8 cellular contexts compared by ENCODE assay signal in genomic region chr6:121849477-121849876, GRCh38.
DNase-seq lines count a peak whose midpoint lies in the region; ATAC-seq and TF ChIP-seq lines count a peak whose summit lies in the region.

No MANE protein-coding gene starts in this region.

- no peak overlapping the region for H3K9ac ChIP-seq in smooth muscle cell (ENCODE audit: low read depth)

- no peaks in the 10 kb centered on the region for H4K20me1 ChIP-seq in smooth muscle cell (ENCODE audit: low read depth)

- no peaks in the 10 kb centered on the region for H3K9me3 Mint-ChIP-seq in activated CD8-positive, alpha-beta T cell treated with anti-CD3 and anti-CD28 coated beads for 36 hours
- no peaks in the 10 kb centered on the region for H3K9me3 Mint-ChIP-seq in activated T-helper 17 cell treated with anti-CD3 and anti-CD28 coated beads, Interleukin-2, amount 50 U/mL, for 72 hours

- H3K27ac ChIP-seq in C4-2B (no peak overlapping the region), heart right ventricle (peak overlapping the region in 3 of 10 donors; percentile 16 to 60 (median 29)), smooth muscle cell (ENCODE audit: low read depth) (peak overlapping the region; percentile 21)

- TF ChIP-seq CTCF in C4-2B (conservative IDR thresholded peaks at IDR 0.05) (peak; percentile 63), heart right ventricle (IDR thresholded peaks at IDR 0.05) (peak; percentile 66 to 88 (median 75)), smooth muscle cell (IDR thresholded peaks at IDR 0.05; ENCODE audit: borderline replicate concordance, insufficient read depth, poor library complexity, severe bottlenecking) (peak; percentile 81)
- TF ChIP-seq CTCF in activated CD8-positive, alpha-beta T cell treated with anti-CD3 and anti-CD28 coated beads for 36 hours (IDR thresholded peaks at IDR 0.05): peak; percentile 54

- H3K27me3 Mint-ChIP-seq in activated CD8-positive, alpha-beta T cell treated with anti-CD3 and anti-CD28 coated beads for 36 hours: peaks cover 2% of the 10 kb centered on the region
- no peaks in the 10 kb centered on the region for H3K27me3 Mint-ChIP-seq in activated T-helper 17 cell treated with anti-CD3 and anti-CD28 coated beads, Interleukin-2, amount 50 U/mL, for 72 hours

- intact Hi-C loops in activated CD8-positive, alpha-beta T cell treated with anti-CD3 and anti-CD28 coated beads for 36 hours (cut with micrococcal nuclease): loop anchor here (5.0 to 10.0 kb wide), 2 partner anchors 417 to 795 kb away; no protein-coding TSS in a partner anchor
- intact Hi-C loops in heart right ventricle (cut with DNase I): loop anchor here in 9 of 10 donors (2.0 to 10.0 kb wide), 16 partner anchors 158 to 419 kb away; partner anchors contain the start of gene GJA1 (in 2 of the 9)

- H3K36me3 ChIP-seq in heart right ventricle (no peaks in the 10 kb centered on the region), smooth muscle cell (ENCODE audit: low read depth) (no peaks in the 10 kb centered on the region)

- no peaks in the 10 kb centered on the region for H3K9me3 ChIP-seq in heart right ventricle
- no peaks in the 10 kb centered on the region for H3K9me3 ChIP-seq in smooth muscle cell (replicated peaks; ENCODE audit: low read depth)

- CTCF ChIA-PET in activated CD8-positive, alpha-beta T cell treated with anti-CD3 and anti-CD28 coated beads for 36 hours (lab: Charles Lee): interaction anchor here (0.6 to 2.7 kb wide), 16 partner anchors 9 to 793 kb away, joined by 3 to 16 read pairs (median 4); no protein-coding TSS in a partner anchor

- peak overlapping the region; percentile 68 for H3K4me2 ChIP-seq in smooth muscle cell

- no peaks in the 10 kb centered on the region for H3F3A ChIP-seq in smooth muscle cell (ENCODE audit: low read depth)

- H3K27ac Mint-ChIP-seq in activated CD8-positive, alpha-beta T cell treated with anti-CD3 and anti-CD28 coated beads for 36 hours: no peak overlapping the region
- H3K27ac Mint-ChIP-seq in activated T-helper 17 cell treated with anti-CD3 and anti-CD28 coated beads, Interleukin-2, amount 50 U/mL, for 72 hours: no peak overlapping the region

- WGBS in heart right ventricle, 2 donors: 27 to 36% methylated on average over 5 of the region's 5 CpGs
- 13% methylated on average over 5 of the region's 5 CpGs for WGBS in smooth muscle cell (ENCODE audit: low lambda C conversion rate)

- H2AFZ ChIP-seq in smooth muscle cell (ENCODE audit: low read depth): peak overlapping the region; percentile 28

- H3K27me3 ChIP-seq in heart right ventricle (no peaks in the 10 kb centered on the region), smooth muscle cell (ENCODE audit: low read depth) (no peaks in the 10 kb centered on the region)

- no peak overlapping the region for H3K4me3 Mint-ChIP-seq in activated CD8-positive, alpha-beta T cell treated with anti-CD3 and anti-CD28 coated beads for 36 hours
- no peak overlapping the region for H3K4me3 Mint-ChIP-seq in activated T-helper 17 cell treated with anti-CD3 and anti-CD28 coated beads, Interleukin-2, amount 50 U/mL, for 72 hours

- POLR2A ChIA-PET in activated CD8-positive, alpha-beta T cell treated with anti-CD3 and anti-CD28 coated beads for 36 hours (lab: Charles Lee): no interaction called here

- DNase-seq in NCI-H1105 (lab: John Stamatoyannopoulos, UW) (peak; percentile 54), heart right ventricle (peak in 1 of 2 donors; percentile 79), smooth muscle cell (lab: John Stamatoyannopoulos, UW; ENCODE audit: unreplicated experiment) (peak; percentile 2)
- DNase-seq in activated CD8-positive, alpha-beta T cell treated with anti-CD3 and anti-CD28 coated beads for 36 hours: peak; percentile 61

- H3K79me2 ChIP-seq in smooth muscle cell (ENCODE audit: low read depth): peaks cover 9% of the 10 kb centered on the region

- peaks cover 0 to 30% (median 16%) of the 10 kb centered on the region in 9 donors for H3K4me1 ChIP-seq in heart right ventricle
- peaks cover 42% of the 10 kb centered on the region for H3K4me1 ChIP-seq in smooth muscle cell (ENCODE audit: low read depth)

- H3K4me1 Mint-ChIP-seq in activated CD8-positive, alpha-beta T cell treated with anti-CD3 and anti-CD28 coated beads for 36 hours (ENCODE audit: low read depth): no peaks in the 10 kb centered on the region
- no peaks in the 10 kb centered on the region for H3K4me1 Mint-ChIP-seq in activated T-helper 17 cell treated with anti-CD3 and anti-CD28 coated beads, Interleukin-2, amount 50 U/mL, for 72 hours

- no peaks in the 10 kb centered on the region for H3K36me3 Mint-ChIP-seq in activated CD8-positive, alpha-beta T cell treated with anti-CD3 and anti-CD28 coated beads for 36 hours (ENCODE audit: low read depth)
- H3K36me3 Mint-ChIP-seq in activated T-helper 17 cell treated with anti-CD3 and anti-CD28 coated beads, Interleukin-2, amount 50 U/mL, for 72 hours (ENCODE audit: low read depth): no peaks in the 10 kb centered on the region

- ATAC-seq in GM18517 (IDR thresholded peaks at IDR 0.05; ENCODE audit: unreplicated experiment): peak; percentile 95
- peak; percentile 92 for ATAC-seq in HG02870 (IDR thresholded peaks at IDR 0.05; ENCODE audit: unreplicated experiment)
- peak; percentile 80 for ATAC-seq in activated CD8-positive, alpha-beta T cell treated with anti-CD3 and anti-CD28 coated beads for 36 hours
- ATAC-seq in heart right ventricle: peak; percentile 88 to 96 (median 92)
- ATAC-seq in activated T-helper 17 cell treated with anti-CD3 and anti-CD28 coated beads, Interleukin-2, amount 50 U/mL, for 72 hours (replicated peaks): no peak

- H3K4me3 ChIP-seq in heart right ventricle (no peak overlapping the region), smooth muscle cell (no peak overlapping the region)
